25 cellular contexts compared by ENCODE assay signal in genomic region chr4:39291686-39292085, GRCh38.
"Had no signal": no experiment of that assay in that cellular context is flagged by ENCODE, and none has a peak within 500 bp of the region (broad histone marks: within the 10 kb centered on the region; RNA-seq: fewer than 3 reads in every experiment).

No MANE protein-coding gene starts in this region.

- H3K27ac Mint-ChIP-seq: memory B cell; natural killer cell treated with Interleukin-12 subunit alpha and Interleukin-12 subunit beta and Interleukin-15 and Interleukin-18, amount 100 ng/mL, for 72 hours; progenitor cell of endocrine pancreas; stimulated activated effector memory CD8-positive, alpha-beta T cell treated with anti-CD3 and anti-CD28 coated beads, Interleukin-12 subunit alpha, Interleukin-12 subunit beta, amount 100 ng/mL, for 72 hours; type B pancreatic cell had no signal

- H3K36me3 ChIP-seq: ovary had no signal

- H3K9me3 ChIP-seq: left ventricle myocardium inferior, mucosa of descending colon, ovary, spleen, suprapubic skin, thoracic aorta, tibial nerve, vagina had no signal

- H3K4me1 ChIP-seq: left ventricle myocardium inferior, spleen, suprapubic skin, tibial nerve, vagina had no signal

- H3K4me1 Mint-ChIP-seq: immature natural killer cell; memory B cell; stimulated activated effector memory CD8-positive, alpha-beta T cell treated with anti-CD3 and anti-CD28 coated beads, Interleukin-12 subunit alpha, Interleukin-12 subunit beta, amount 100 ng/mL, for 72 hours had no signal

- H3K4me3 Mint-ChIP-seq: immature natural killer cell; memory B cell; naive thymus-derived CD4-positive, alpha-beta T cell; natural killer cell treated with Interleukin-12 subunit alpha and Interleukin-12 subunit beta and Interleukin-15 and Interleukin-18, amount 100 ng/mL, for 72 hours; stimulated activated effector memory CD8-positive, alpha-beta T cell treated with anti-CD3 and anti-CD28 coated beads, Interleukin-12 subunit alpha, Interleukin-12 subunit beta, amount 100 ng/mL, for 72 hours; stimulated activated naive CD8-positive, alpha-beta T cell treated with anti-CD3 and anti-CD28 coated beads, Interleukin-15, Interleukin-2, amounts not matched to agents 100 ng/mL and 50 ng/mL, for 24 hours; type B pancreatic cell had no signal

- H3K9me3 Mint-ChIP-seq: immature natural killer cell; memory B cell; naive thymus-derived CD4-positive, alpha-beta T cell; natural killer cell treated with Interleukin-12 subunit alpha and Interleukin-12 subunit beta and Interleukin-15 and Interleukin-18, amount 100 ng/mL, for 72 hours; stimulated activated effector memory CD8-positive, alpha-beta T cell treated with anti-CD3 and anti-CD28 coated beads, Interleukin-12 subunit alpha, Interleukin-12 subunit beta, amount 100 ng/mL, for 72 hours; stimulated activated naive CD8-positive, alpha-beta T cell treated with anti-CD3 and anti-CD28 coated beads, Interleukin-15, Interleukin-2, amounts not matched to agents 100 ng/mL and 50 ng/mL, for 24 hours; type B pancreatic cell had no signal

- H3K4me3 ChIP-seq: left ventricle myocardium inferior, lung, mucosa of descending colon, ovary, spleen, suprapubic skin, thoracic aorta, tibial nerve, vagina had no signal

- H3K27me3 ChIP-seq: ovary, spleen, suprapubic skin, tibial nerve, vagina had no signal

- DNase-seq: hypothalamus; immature natural killer cell; left ventricle myocardium inferior; midbrain; mucosa of descending colon; naive thymus-derived CD4-positive, alpha-beta T cell; ovary; retina; right cardiac atrium; small intestine; spleen; stimulated activated CD4-positive, alpha-beta T cell treated with anti-CD3 and anti-CD28 coated beads, Interleukin-4, amount 100 ng/mL, for 24 hours; stimulated activated naive CD4-positive, alpha-beta T cell had no signal

- H3K27me3 Mint-ChIP-seq: memory B cell; naive thymus-derived CD4-positive, alpha-beta T cell; natural killer cell treated with Interleukin-12 subunit alpha and Interleukin-12 subunit beta and Interleukin-15 and Interleukin-18, amount 100 ng/mL, for 72 hours; progenitor cell of endocrine pancreas; stimulated activated naive CD8-positive, alpha-beta T cell treated with anti-CD3 and anti-CD28 coated beads, Interleukin-15, Interleukin-2, amounts not matched to agents 100 ng/mL and 50 ng/mL, for 24 hours; type B pancreatic cell had no signal

- ATAC-seq: mucosa of descending colon; naive thymus-derived CD4-positive, alpha-beta T cell; natural killer cell treated with Interleukin-12 subunit alpha and Interleukin-12 subunit beta and Interleukin-15 and Interleukin-18, amount 100 ng/mL, for 72 hours; right cardiac atrium; sciatic nerve; stimulated activated effector memory CD8-positive, alpha-beta T cell treated with anti-CD3 and anti-CD28 coated beads, Interleukin-12 subunit alpha, Interleukin-12 subunit beta, amount 100 ng/mL, for 72 hours had no signal

- H3K27ac ChIP-seq: left ventricle myocardium inferior, ovary, spleen, suprapubic skin, thoracic aorta, tibial nerve, vagina had no signal
